ENCODE assay signal across 8 cellular contexts in the genomic region with DNA sequence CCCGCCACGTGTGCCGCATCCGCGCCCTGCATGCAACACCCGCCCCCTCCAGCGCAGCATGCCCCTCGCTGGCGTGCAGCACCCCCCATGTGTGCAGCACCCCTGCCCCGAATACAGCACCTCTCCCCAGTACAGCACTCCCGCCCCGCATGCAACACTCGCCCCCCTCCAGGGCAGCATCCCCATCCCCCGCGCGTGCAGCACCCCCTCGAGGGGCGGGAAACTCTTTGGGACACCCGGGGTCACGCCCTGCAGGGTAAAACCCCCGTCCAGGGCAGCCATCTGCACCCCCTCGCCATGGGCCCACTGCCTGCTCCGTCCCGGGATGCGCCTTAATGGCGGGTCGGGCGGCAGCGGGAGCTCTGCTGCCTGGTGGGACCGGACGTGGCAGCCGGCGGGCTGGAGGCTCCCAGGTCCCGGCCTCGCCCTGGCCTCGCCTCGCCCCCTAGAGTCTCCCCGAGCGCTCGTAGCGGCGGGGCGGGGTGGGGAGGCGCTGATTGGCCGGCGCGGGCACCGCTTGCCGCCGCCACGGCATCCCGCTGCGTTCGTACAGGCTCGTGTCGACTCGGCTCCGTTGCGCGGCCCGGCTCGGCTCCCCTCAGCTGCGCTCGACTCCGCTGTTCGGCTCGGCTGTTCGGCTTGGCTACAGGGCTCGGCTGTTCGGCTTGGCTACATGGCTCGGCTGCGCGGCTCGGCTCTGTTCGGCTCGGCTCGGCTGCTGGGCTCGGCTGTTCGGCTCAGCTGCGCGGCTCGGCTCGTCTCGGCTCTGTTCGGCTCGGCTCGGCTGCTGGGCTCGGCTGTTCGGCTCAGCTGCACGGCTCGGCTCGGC. TPM values are rescaled to one million over a fixed set of nuclear protein-coding genes. Genes with fewer than 3 reads are reported as not detected.
DNase-seq lines count a peak whose midpoint lies in the region; ATAC-seq and TF ChIP-seq lines count a peak whose summit lies in the region.

No MANE protein-coding gene starts in this region.

- peaks cover 25% of the 10 kb centered on the region for H3K27me3 Mint-ChIP-seq in activated CD4-positive, alpha-beta T cell treated with anti-CD3 and anti-CD28 coated beads for 36 hours
- no peaks in the 10 kb centered on the region for H3K27me3 Mint-ChIP-seq in chondrocyte (ENCODE audit: low read depth)

- no peak overlapping the region for H3K27ac Mint-ChIP-seq in activated CD4-positive, alpha-beta T cell treated with anti-CD3 and anti-CD28 coated beads for 36 hours
- H3K27ac Mint-ChIP-seq in chondrocyte (ENCODE audit: unreplicated experiment) = no peak overlapping the region

- H3K4me3 Mint-ChIP-seq in activated CD4-positive, alpha-beta T cell treated with anti-CD3 and anti-CD28 coated beads for 36 hours = peak overlapping the region; percentile 53
- peak overlapping the region; percentile 71 for H3K4me3 Mint-ChIP-seq in chondrocyte (ENCODE audit: unreplicated experiment)

- ATAC-seq in GM18870 (IDR thresholded peaks at IDR 0.05; ENCODE audit: unreplicated experiment) = peak; percentile 53
- peak; percentile 81 for ATAC-seq in HG03139 (IDR thresholded peaks at IDR 0.05; ENCODE audit: unreplicated experiment)
- peak; percentile 99 for ATAC-seq in activated CD4-positive, alpha-beta T cell treated with anti-CD3 and anti-CD28 coated beads for 36 hours

- CTCF ChIA-PET in activated CD4-positive, alpha-beta T cell treated with anti-CD3 and anti-CD28 coated beads for 36 hours (lab: Charles Lee) = interaction anchor here (0.5 to 0.9 kb wide), 4 partner anchors 54 to 1050 kb away, joined by 3 read pairs; no protein-coding TSS in a partner anchor

- POLR2A ChIA-PET in activated CD4-positive, alpha-beta T cell treated with anti-CD3 and anti-CD28 coated beads for 36 hours (lab: Charles Lee) = no interaction called here

- peaks cover 45% of the 10 kb centered on the region for H3K27me3 ChIP-seq in kidney epithelial cell (ENCODE audit: control insufficient read depth, insufficient read depth, low read length)

- DNase-seq in A172 (ENCODE audit: low spot score) (peak; percentile 90), NCI-H226 (peak; percentile 91), chondrocyte (ENCODE audit: low spot score) (no peak), kidney epithelial cell (ENCODE audit: low read depth) (peak; percentile 59)
- DNase-seq in activated CD4-positive, alpha-beta T cell treated with anti-CD3 and anti-CD28 coated beads for 36 hours = peak; percentile 99
- peak; percentile 94 to 96 for DNase-seq in stimulated activated CD4-positive, alpha-beta T cell treated with anti-CD3 and anti-CD28 coated beads, Interleukin-15, amount 100 ng/mL, for 1 hour (ENCODE audit: low read depth in 1 of 2, low spot score in 1 of 2)

- no peaks in the 10 kb centered on the region for H3K9me3 Mint-ChIP-seq in activated CD4-positive, alpha-beta T cell treated with anti-CD3 and anti-CD28 coated beads for 36 hours (ENCODE audit: low read depth)
- H3K9me3 Mint-ChIP-seq in chondrocyte (ENCODE audit: low read depth) = no peaks in the 10 kb centered on the region

- no peaks in the 10 kb centered on the region for H3K36me3 Mint-ChIP-seq in activated CD4-positive, alpha-beta T cell treated with anti-CD3 and anti-CD28 coated beads for 36 hours (ENCODE audit: low read depth)
- H3K36me3 Mint-ChIP-seq in chondrocyte (ENCODE audit: low read depth) = no peaks in the 10 kb centered on the region

- TF ChIP-seq CTCF in chondrocyte (IDR thresholded peaks at IDR 0.05) (peak; percentile 48), kidney epithelial cell (IDR thresholded peaks at IDR 0.05; ENCODE audit: insufficient read depth, low read length, poor library complexity, severe bottlenecking) (no peak)

- intact Hi-C loops in activated CD4-positive, alpha-beta T cell treated with anti-CD3 and anti-CD28 coated beads for 36 hours (cut with DNase I, micrococcal nuclease) = loop anchor here (1.0 to 10.0 kb wide), 9 partner anchors 53 to 1008 kb away; a partner anchor contains a TSS

- H3K36me3 ChIP-seq in kidney epithelial cell (ENCODE audit: control insufficient read depth, insufficient read depth, low read length) = no peaks in the 10 kb centered on the region

- H3K4me3 ChIP-seq in kidney epithelial cell (ENCODE audit: low read depth, low read length) = peak overlapping the region; percentile 35

- peaks cover 9% of the 10 kb centered on the region for H3K4me1 Mint-ChIP-seq in activated CD4-positive, alpha-beta T cell treated with anti-CD3 and anti-CD28 coated beads for 36 hours
- peaks cover 3% of the 10 kb centered on the region for H3K4me1 Mint-ChIP-seq in chondrocyte (ENCODE audit: low read depth)

RNA-seq across cellular contexts. Expression of a gene that starts 0.4 kb away (rescaled TPM):
- total RNA-seq in A172 (2014; rRNA removed; shearing (Covaris generic)) = 8.6 and 13.0 TPM in 2 replicates
- 1 to 10 TPM in 1 of 2 experiments, under 1 TPM in 1; 0.96 to 1.2 TPM for total RNA-seq in activated CD4-positive, alpha-beta T cell treated with anti-CD3 and anti-CD28 coated beads for 36 hours
- 1.8 to 6.9 TPM (median 6.0 TPM) in 3 replicates for total RNA-seq in chondrocyte
- total RNA-seq in kidney epithelial cell = 0.75 and 2.4 TPM in 2 replicates
